In the genomic region with DNA sequence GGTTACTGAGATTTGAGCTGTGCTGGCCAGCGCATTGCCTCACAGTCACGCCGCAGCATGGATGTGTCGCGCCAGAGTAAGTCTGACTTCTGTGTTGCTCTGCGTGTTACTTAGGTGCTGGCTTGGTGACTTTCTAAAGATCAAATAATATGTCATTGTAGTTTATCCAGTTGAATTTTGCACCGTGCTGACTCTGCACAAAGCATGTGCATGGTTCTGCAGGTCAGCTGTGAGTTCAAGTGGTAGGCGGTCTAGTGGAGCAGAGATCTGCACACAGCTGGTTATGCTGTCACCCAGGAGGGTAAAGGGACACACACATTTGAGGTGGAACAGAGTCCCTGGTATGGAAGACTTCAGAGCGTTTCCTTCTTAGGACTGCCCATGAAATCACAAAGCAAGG, we compare ENCODE assay signal across 2 cellular contexts.
TF ChIP-seq lines count a peak whose summit lies in the region.

No MANE protein-coding gene starts in this region.

TF ChIP-seq in HepG2, 621 proteins besides CTCF, POLR2A, EP300 and RAD21:
- TF ChIP-seq ARHGAP35 (CRISPR knock-in tag; IDR thresholded peaks at IDR 0.05; ENCODE audit: borderline replicate concordance), result no peak
- TF ChIP-seq RBM39 (IDR thresholded peaks at IDR 0.05; ENCODE audit: low read depth, low read length, poor library complexity, severe bottlenecking), result no peak
- peak; percentile 20 to 61 for TF ChIP-seq MAFK (conservative IDR thresholded peaks at IDR 0.05 in 1 of 2, IDR thresholded peaks at IDR 0.05 in 1 of 2; ENCODE audit: low read length in 2 of 2)

TF ChIP-seq in IMR-90, 13 proteins besides CTCF, POLR2A, EP300 and RAD21:
- TF ChIP-seq MAFK (IDR thresholded peaks at IDR 0.05; ENCODE audit: low read depth, low read length) (peak; percentile 40; the same call in 1 of the 2 replicates), MAZ (IDR thresholded peaks at IDR 0.05; ENCODE audit: borderline replicate concordance, low read depth, low read length) (no peak)
